ENCODE assay signal across 8 cellular contexts in genomic region chr14:93936245-93936644, GRCh38. TPM values are rescaled to one million over a fixed set of nuclear protein-coding genes. Genes with fewer than 3 reads are reported as not detected.
A peak's percentile ranks its signal among the peaks of the same experiment; 100 is the strongest.
DNase-seq lines count a peak whose midpoint lies in the region; ATAC-seq and TF ChIP-seq lines count a peak whose summit lies in the region.

No MANE protein-coding gene starts in this region.

- H3K4me2 ChIP-seq in osteoblast (ENCODE audit: insufficient read depth, low read length): no peak overlapping the region

- H3K27ac ChIP-seq in osteoblast (ENCODE audit: low read depth, low read length): no peak overlapping the region

- no peaks in the 10 kb centered on the region for H3K27me3 Mint-ChIP-seq in activated CD4-positive, alpha-beta T cell treated with anti-CD3 and anti-CD28 coated beads, Interleukin-2, amount 10 ng/mL, durations not matched to agents 7 days and 5 days
- peaks cover 22% of the 10 kb centered on the region for H3K27me3 Mint-ChIP-seq in brain

- CTCF ChIA-PET in activated CD4-positive, alpha-beta T cell treated with anti-CD3 and anti-CD28 coated beads, Interleukin-2, amount 10 ng/mL, durations not matched to agents 7 days and 5 days (lab: Charles Lee): interaction anchor here (0.6 to 2.0 kb wide), 9 partner anchors 8 to 243 kb away, joined by 3 to 7 read pairs (median 3); partner anchors contain the start of gene FAM181A

- H3K4me3 ChIP-seq in osteoblast (ENCODE audit: insufficient read depth, low read length): no peak overlapping the region

- no peak overlapping the region for H3K4me3 Mint-ChIP-seq in activated CD4-positive, alpha-beta T cell treated with anti-CD3 and anti-CD28 coated beads, Interleukin-2, amount 10 ng/mL, durations not matched to agents 7 days and 5 days
- H3K4me3 Mint-ChIP-seq in brain: peak overlapping the region in 2 of 5 experiments; percentile 30 to 33

- peaks cover 26% of the 10 kb centered on the region for H3K4me1 Mint-ChIP-seq in activated CD4-positive, alpha-beta T cell treated with anti-CD3 and anti-CD28 coated beads, Interleukin-2, amount 10 ng/mL, durations not matched to agents 7 days and 5 days
- H3K4me1 Mint-ChIP-seq in brain: peaks cover 42% of the 10 kb centered on the region

- no peak for ATAC-seq in HG02588 (IDR thresholded peaks at IDR 0.05; ENCODE audit: unreplicated experiment)

- H3K9me3 Mint-ChIP-seq in activated CD4-positive, alpha-beta T cell treated with anti-CD3 and anti-CD28 coated beads, Interleukin-2, amount 10 ng/mL, durations not matched to agents 7 days and 5 days: no peaks in the 10 kb centered on the region
- peaks cover 0 to 5% (median 0%) of the 10 kb centered on the region in 5 experiments for H3K9me3 Mint-ChIP-seq in brain

- no peak overlapping the region for H2AFZ ChIP-seq in osteoblast (ENCODE audit: low read length)

- TF ChIP-seq CTCF in brain (conservative IDR thresholded peaks at IDR 0.05): peak; percentile 65 to 75
- TF ChIP-seq CTCF in osteoblast (IDR thresholded peaks at IDR 0.05; ENCODE audit: extremely low read depth, low read depth, low read length): peak; percentile 43

- DNase-seq in activated CD4-positive, alpha-beta T cell treated with anti-CD3 and anti-CD28 coated beads, Interleukin-2, amount 10 ng/mL, durations not matched to agents 7 days and 5 days: peak; percentile 43
- DNase-seq in activated CD4-positive, alpha-beta T cell treated with anti-CD3 and anti-CD28 coated beads for 1 hour: no peak
- DNase-seq in NCI-H1694 (lab: John Stamatoyannopoulos, UW) (peak; percentile 66), osteoblast (ENCODE audit: insufficient read length, low spot score, missing footprints) (peak; percentile 88), NCI-H226 (no peak), HCEC 1CT (no peak)

- no peaks in the 10 kb centered on the region for H3K9me3 ChIP-seq in osteoblast (ENCODE audit: low read depth, low read length)

- H3K4me1 ChIP-seq in osteoblast (ENCODE audit: insufficient read depth, low read length): no peaks in the 10 kb centered on the region

- no peaks in the 10 kb centered on the region for H3K36me3 ChIP-seq in osteoblast (ENCODE audit: insufficient read depth, low read length)

- no peak overlapping the region for H3K27ac Mint-ChIP-seq in activated CD4-positive, alpha-beta T cell treated with anti-CD3 and anti-CD28 coated beads, Interleukin-2, amount 10 ng/mL, durations not matched to agents 7 days and 5 days
- H3K27ac Mint-ChIP-seq in brain: peak overlapping the region in 3 of 5 experiments; percentile 44 to 93 (median 75)

- no peaks in the 10 kb centered on the region for H4K20me1 ChIP-seq in osteoblast (ENCODE audit: insufficient read depth, low read length)

- POLR2A ChIA-PET in activated CD4-positive, alpha-beta T cell treated with anti-CD3 and anti-CD28 coated beads, Interleukin-2, amount 10 ng/mL, durations not matched to agents 7 days and 5 days (lab: Charles Lee): interaction anchor here (0.6 kb wide), 1 partner anchor 857 kb away, joined by 3 read pairs; no protein-coding TSS in a partner anchor

- peaks cover 17% of the 10 kb centered on the region for H3K36me3 Mint-ChIP-seq in activated CD4-positive, alpha-beta T cell treated with anti-CD3 and anti-CD28 coated beads, Interleukin-2, amount 10 ng/mL, durations not matched to agents 7 days and 5 days (ENCODE audit: low read depth)
- H3K36me3 Mint-ChIP-seq in brain: no peaks in the 10 kb centered on the region

- H3K79me2 ChIP-seq in osteoblast (ENCODE audit: insufficient read depth, low read length): no peaks in the 10 kb centered on the region

- H3K27me3 ChIP-seq in osteoblast (ENCODE audit: insufficient read depth, low read length): peaks cover 35% of the 10 kb centered on the region

RNA-seq across cellular contexts. Expression of gene FAM181A, which starts 9.1 kb away (rescaled TPM):
- not detected for total RNA-seq in activated CD4-positive, alpha-beta T cell treated with anti-CD3 and anti-CD28 coated beads, Interleukin-2, amount 10 ng/mL, durations not matched to agents 7 days and 5 days
- polyA plus RNA-seq in brain (ENCODE audit: insufficient read depth, low read depth, low replicate concordance): 2.3 TPM
- total RNA-seq in osteoblast: not detected in 2 replicates

RNA-seq across cellular contexts. Expression of gene ASB2, which starts 40.1 kb away (rescaled TPM):
- 10 to 100 TPM; 20.7 to 21.1 TPM for total RNA-seq in activated CD4-positive, alpha-beta T cell treated with anti-CD3 and anti-CD28 coated beads, Interleukin-2, amount 10 ng/mL, durations not matched to agents 7 days and 5 days
- 0.70 TPM for polyA plus RNA-seq in brain (ENCODE audit: insufficient read depth, low read depth, low replicate concordance)
- 0.88 and 1.1 TPM in 2 replicates for total RNA-seq in osteoblast

Comparison
In these comparisons a context has a peak if more than half of its experiments do, and no peak if none do; other contexts are left out.
1. DNase-seq: peak in activated CD4-positive, alpha-beta T cell treated with anti-CD3 and anti-CD28 coated beads, Interleukin-2, amount 10 ng/mL, durations not matched to agents 7 days and 5 days (single experiment), NCI-H1694 (single experiment) and osteoblast (single experiment); none in activated CD4-positive, alpha-beta T cell treated with anti-CD3 and anti-CD28 coated beads for 1 hour (single experiment), NCI-H226 (single experiment) and HCEC 1CT (single experiment).
2. RNA of gene ASB2, which starts 40.1 kb away (total RNA-seq): 20.7 to 21.1 TPM in activated CD4-positive, alpha-beta T cell treated with anti-CD3 and anti-CD28 coated beads, Interleukin-2, amount 10 ng/mL, durations not matched to agents 7 days and 5 days; 0.88 to 1.1 TPM in osteoblast; every median in the first group is over 10 times any median in the second.